In the genomic region with DNA sequence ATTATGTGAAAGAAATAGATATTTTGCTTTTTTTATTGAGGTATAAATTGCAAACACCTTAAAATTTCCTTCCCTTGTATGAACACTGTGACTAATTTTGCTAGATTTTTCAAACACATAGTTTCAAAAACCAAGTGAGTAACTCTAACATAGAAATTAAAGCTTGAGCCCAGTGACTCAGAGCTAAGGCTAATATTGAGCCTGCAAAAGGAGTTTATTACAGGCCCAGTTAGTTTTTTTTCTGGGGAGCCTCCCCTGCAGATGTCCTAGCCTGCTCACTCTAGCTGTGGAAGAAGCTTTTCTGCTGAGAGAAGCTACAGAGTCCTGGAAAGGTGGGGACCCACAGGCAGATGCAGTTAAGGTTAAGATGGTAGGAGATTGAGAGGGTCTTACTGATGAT, we compare ENCODE assay signal across 13 cellular contexts. TPM values are rescaled to one million over a fixed set of nuclear protein-coding genes. Genes with fewer than 3 reads are reported as not detected.
DNase-seq lines count a peak whose midpoint lies in the region; ATAC-seq and TF ChIP-seq lines count a peak whose summit lies in the region.
"Had no signal": no experiment of that assay in that cellular context is flagged by ENCODE, and none has a peak within 500 bp of the region (broad histone marks: within the 10 kb centered on the region; RNA-seq: fewer than 3 reads in every experiment).

No MANE protein-coding gene starts in this region.

- no peak for ATAC-seq in activated CD8-positive, alpha-beta T cell treated with anti-CD3 and anti-CD28 coated beads for 36 hours
- no peak for ATAC-seq in activated CD8-positive, alpha-beta T cell treated with anti-CD3 and anti-CD28 coated beads, Interleukin-2, amount 10 ng/mL, durations not matched to agents 7 days and 5 days
- ATAC-seq: left lung had no signal

- H3K27me3 Mint-ChIP-seq in activated CD8-positive, alpha-beta T cell treated with anti-CD3 and anti-CD28 coated beads for 36 hours = no peaks in the 10 kb centered on the region
- no peaks in the 10 kb centered on the region for H3K27me3 Mint-ChIP-seq in activated CD8-positive, alpha-beta T cell treated with anti-CD3 and anti-CD28 coated beads, Interleukin-2, amount 10 ng/mL, durations not matched to agents 7 days and 5 days (ENCODE audit: low read depth)

- H3K4me2 ChIP-seq in skeletal muscle satellite cell (ENCODE audit: low read length) = peak overlapping the region; percentile 78
- no peak overlapping the region for H3K4me2 ChIP-seq in Karpas-422 (ENCODE audit: low read depth, low read length, poor library complexity, severe bottlenecking)

- H3K9me3 ChIP-seq in esophagus squamous epithelium = no peaks in the 10 kb centered on the region
- no peaks in the 10 kb centered on the region for H3K9me3 ChIP-seq in skeletal muscle satellite cell (replicated peaks; ENCODE audit: low read length)
- no peaks in the 10 kb centered on the region for H3K9me3 ChIP-seq in Karpas-422 (ENCODE audit: low read length)
- H3K9me3 ChIP-seq: left lung had no signal

- H3K27me3 ChIP-seq in esophagus squamous epithelium (no peaks in the 10 kb centered on the region), skeletal muscle satellite cell (ENCODE audit: control insufficient read depth, insufficient read depth, low read length) (no peaks in the 10 kb centered on the region), Karpas-422 (ENCODE audit: low read length) (no peaks in the 10 kb centered on the region)
- H3K27me3 ChIP-seq: left lung had no signal

- peaks cover 84% of the 10 kb centered on the region for H3K79me2 ChIP-seq in Karpas-422 (ENCODE audit: low read length)

- H3K4me3 ChIP-seq in esophagus squamous epithelium = no peak overlapping the region
- H3K4me3 ChIP-seq in skeletal muscle satellite cell (ENCODE audit: low read length) = peak overlapping the region; percentile 20
- no peak overlapping the region for H3K4me3 ChIP-seq in Karpas-422 (ENCODE audit: low read length)
- H3K4me3 ChIP-seq: left lung had no signal

- CTCF ChIA-PET in activated CD8-positive, alpha-beta T cell treated with anti-CD3 and anti-CD28 coated beads for 36 hours (lab: Charles Lee) = interaction anchor here (1.8 kb wide), 1 partner anchor 24 kb away, joined by 5 read pairs; no protein-coding TSS in a partner anchor
- CTCF ChIA-PET in activated CD8-positive, alpha-beta T cell treated with anti-CD3 and anti-CD28 coated beads, Interleukin-2, amount 10 ng/mL, durations not matched to agents 7 days and 5 days (lab: Charles Lee) = no interaction called here

- H3K4me1 Mint-ChIP-seq in activated CD8-positive, alpha-beta T cell treated with anti-CD3 and anti-CD28 coated beads for 36 hours (ENCODE audit: low read depth) = peaks cover 66% of the 10 kb centered on the region
- peaks cover 65% of the 10 kb centered on the region for H3K4me1 Mint-ChIP-seq in activated CD8-positive, alpha-beta T cell treated with anti-CD3 and anti-CD28 coated beads, Interleukin-2, amount 10 ng/mL, durations not matched to agents 7 days and 5 days (ENCODE audit: low read depth)

- peaks cover 10 to 47% (median 20%) of the 10 kb centered on the region in 3 donors for H3K4me1 ChIP-seq in esophagus squamous epithelium
- H3K4me1 ChIP-seq in skeletal muscle satellite cell (ENCODE audit: control insufficient read depth, insufficient read depth, low read length) = peaks cover 33% of the 10 kb centered on the region
- H3K4me1 ChIP-seq in Karpas-422 (ENCODE audit: low read length) = peaks cover 19% of the 10 kb centered on the region

- H2AFZ ChIP-seq in Karpas-422 (ENCODE audit: low read length) = no peak overlapping the region

- no peaks in the 10 kb centered on the region for H4K20me1 ChIP-seq in Karpas-422 (ENCODE audit: insufficient read depth, low read depth, low read length)

- TF ChIP-seq POLR2A in esophagus squamous epithelium (IDR thresholded peaks at IDR 0.05) = no peak

- H3K4me3 Mint-ChIP-seq in activated CD8-positive, alpha-beta T cell treated with anti-CD3 and anti-CD28 coated beads for 36 hours = peak overlapping the region; percentile 12
- no peak overlapping the region for H3K4me3 Mint-ChIP-seq in activated CD8-positive, alpha-beta T cell treated with anti-CD3 and anti-CD28 coated beads, Interleukin-2, amount 10 ng/mL, durations not matched to agents 7 days and 5 days

- H3K36me3 ChIP-seq in esophagus squamous epithelium (peaks cover 0 to 46% (median 10%) of the 10 kb centered on the region in 3 donors), skeletal muscle satellite cell (ENCODE audit: insufficient read depth, low read length) (peaks cover 22% of the 10 kb centered on the region), Karpas-422 (ENCODE audit: insufficient read depth, low read length) (peaks cover 61% of the 10 kb centered on the region)

- POLR2A ChIA-PET in activated CD8-positive, alpha-beta T cell treated with anti-CD3 and anti-CD28 coated beads for 36 hours (lab: Charles Lee) = interaction anchor here (1.6 kb wide), 1 partner anchor 24 kb away, joined by 3 read pairs; no protein-coding TSS in a partner anchor
- POLR2A ChIA-PET in activated CD8-positive, alpha-beta T cell treated with anti-CD3 and anti-CD28 coated beads, Interleukin-2, amount 10 ng/mL, durations not matched to agents 7 days and 5 days (lab: Charles Lee) = no interaction called here

- TF ChIP-seq CTCF in activated CD8-positive, alpha-beta T cell treated with anti-CD3 and anti-CD28 coated beads for 36 hours (IDR thresholded peaks at IDR 0.05) = no peak
- no peak for TF ChIP-seq CTCF in esophagus squamous epithelium (IDR thresholded peaks at IDR 0.05)

- H3K27ac ChIP-seq in esophagus squamous epithelium (peak overlapping the region; percentile 40 to 96 (median 76)), Karpas-422 (ENCODE audit: low read length) (no peak overlapping the region)
- H3K27ac ChIP-seq: left lung had no signal

- H3K9ac ChIP-seq in skeletal muscle satellite cell (ENCODE audit: low read depth, low read length) (peak overlapping the region; percentile 65), Karpas-422 (ENCODE audit: low read length) (no peak overlapping the region)

- intact Hi-C loops in activated CD8-positive, alpha-beta T cell treated with anti-CD3 and anti-CD28 coated beads for 36 hours (cut with micrococcal nuclease) = loop anchor here (10.0 kb wide), 2 partner anchors 99 to 121 kb away; partner anchors contain the start of genes ZNF431 and ZNF85
- intact Hi-C loops in esophagus squamous epithelium (cut with DNase I) (no loop called here), cardiac septum (cut with DNase I) (no loop called here)

- no peaks in the 10 kb centered on the region for H3K9me2 ChIP-seq in Karpas-422 (replicated peaks; ENCODE audit: insufficient read depth, low read length)

- peak overlapping the region; percentile 71 for H3K27ac Mint-ChIP-seq in activated CD8-positive, alpha-beta T cell treated with anti-CD3 and anti-CD28 coated beads for 36 hours
- no peak overlapping the region for H3K27ac Mint-ChIP-seq in activated CD8-positive, alpha-beta T cell treated with anti-CD3 and anti-CD28 coated beads, Interleukin-2, amount 10 ng/mL, durations not matched to agents 7 days and 5 days

- DNase-seq in activated CD8-positive, alpha-beta T cell treated with anti-CD3 and anti-CD28 coated beads for 36 hours = no peak
- DNase-seq in activated CD8-positive, alpha-beta T cell treated with anti-CD3 and anti-CD28 coated beads, Interleukin-2, amount 10 ng/mL, durations not matched to agents 7 days and 5 days = no peak
- DNase-seq in RPMI7951 (ENCODE audit: low read depth) (peak; percentile 9), esophagus squamous epithelium (lab: John Stamatoyannopoulos, UW) (no peak), Karpas-422 (no peak), iPS-NIHi7 (ENCODE audit: extremely low spot score) (no peak), cardiac septum (ENCODE audit: low spot score) (no peak)
- DNase-seq: activated CD8-positive, alpha-beta memory T cell treated with anti-CD3 and anti-CD28 coated beads for 24 hours; left lung; NCI-H1105 treated with DMSO at 0.1 percent for 48 hours; NCI-H774; nucleus accumbens had no signal

- peaks cover under 1% of the 10 kb centered on the region for H3K9me3 Mint-ChIP-seq in activated CD8-positive, alpha-beta T cell treated with anti-CD3 and anti-CD28 coated beads for 36 hours
- no peaks in the 10 kb centered on the region for H3K9me3 Mint-ChIP-seq in activated CD8-positive, alpha-beta T cell treated with anti-CD3 and anti-CD28 coated beads, Interleukin-2, amount 10 ng/mL, durations not matched to agents 7 days and 5 days (ENCODE audit: insufficient read depth)

- H3K36me3 Mint-ChIP-seq in activated CD8-positive, alpha-beta T cell treated with anti-CD3 and anti-CD28 coated beads for 36 hours (ENCODE audit: low read depth) = peaks cover 70% of the 10 kb centered on the region
- H3K36me3 Mint-ChIP-seq in activated CD8-positive, alpha-beta T cell treated with anti-CD3 and anti-CD28 coated beads, Interleukin-2, amount 10 ng/mL, durations not matched to agents 7 days and 5 days (ENCODE audit: low read depth) = peaks cover 76% of the 10 kb centered on the region

RNA-seq across cellular contexts. Expression of gene ZNF430, which starts 3.4 kb away (rescaled TPM):
- 10 to 100 TPM; 20.4 to 20.8 TPM for total RNA-seq in activated CD8-positive, alpha-beta T cell treated with anti-CD3 and anti-CD28 coated beads for 36 hours
- 10 to 100 TPM; 22.0 to 25.5 TPM for total RNA-seq in activated CD8-positive, alpha-beta T cell treated with anti-CD3 and anti-CD28 coated beads, Interleukin-2, amount 10 ng/mL, durations not matched to agents 7 days and 5 days
- total RNA-seq in RPMI7951 (2014; rRNA removed; shearing (Covaris generic)) = 7.6 and 13.3 TPM in 2 replicates
- total RNA-seq in esophagus squamous epithelium = 10 to 100 TPM in 3 of 4 donors, 1 to 10 TPM in 1; 6.6 to 41.8 (median 20.1) TPM
- total RNA-seq in skeletal muscle satellite cell (2012; rRNA removed) = 15.1 and 16.7 TPM in 2 replicates
- total RNA-seq in Karpas-422 (2014; rRNA removed; shearing (Covaris generic); ENCODE audit: low replicate concordance) = 22.7 and 34.8 TPM in 2 replicates
- total RNA-seq in cardiac septum = 6.2 TPM

RNA-seq across cellular contexts. Expression of gene ZNF714, which starts 58.1 kb away (rescaled TPM):
- 10 to 100 TPM; 11.6 to 11.8 TPM for total RNA-seq in activated CD8-positive, alpha-beta T cell treated with anti-CD3 and anti-CD28 coated beads for 36 hours
- 10 to 100 TPM; 18.5 to 20.0 TPM for total RNA-seq in activated CD8-positive, alpha-beta T cell treated with anti-CD3 and anti-CD28 coated beads, Interleukin-2, amount 10 ng/mL, durations not matched to agents 7 days and 5 days
- 20.4 and 20.9 TPM in 2 replicates for total RNA-seq in RPMI7951 (2014; rRNA removed; shearing (Covaris generic))
- total RNA-seq in esophagus squamous epithelium = 10 to 100 TPM in 2 of 4 donors, 1 to 10 TPM in 2; 5.4 to 14.9 (median 10.0) TPM
- 7.4 and 13.9 TPM in 2 replicates for total RNA-seq in skeletal muscle satellite cell (2012; rRNA removed)
- 17.2 and 44.9 TPM in 2 replicates for total RNA-seq in Karpas-422 (2014; rRNA removed; shearing (Covaris generic); ENCODE audit: low replicate concordance)
- 2.6 TPM for total RNA-seq in cardiac septum
